Comparison of ENCODE assay signal across 1 cellular context in genomic region chr12:120227233-120228040, GRCh38.
TF ChIP-seq lines count a peak whose summit lies in the region.

No MANE protein-coding gene starts in this region.

TF ChIP-seq in A549, 52 proteins besides CTCF, POLR2A, EP300 and RAD21 (continued from another document):
- TF ChIP-seq ZNF302 (CRISPR knock-in tag; IDR thresholded peaks at IDR 0.05): no peak
- TF ChIP-seq HMGXB4 (CRISPR knock-in tag; IDR thresholded peaks at IDR 0.05; ENCODE audit: borderline replicate concordance): no peak
- TF ChIP-seq NPAS2 (CRISPR knock-in tag; IDR thresholded peaks at IDR 0.05; ENCODE audit: borderline replicate concordance): no peak
- TF ChIP-seq POLR2AphosphoS2 (conservative IDR thresholded peaks at IDR 0.05; ENCODE audit: low read length): no peak
- TF ChIP-seq HOXB5 (CRISPR knock-in tag; IDR thresholded peaks at IDR 0.05): no peak
- no peak for TF ChIP-seq MYC (IDR thresholded peaks at IDR 0.05; ENCODE audit: borderline replicate concordance, low read length)
- TF ChIP-seq, protein P1, sequence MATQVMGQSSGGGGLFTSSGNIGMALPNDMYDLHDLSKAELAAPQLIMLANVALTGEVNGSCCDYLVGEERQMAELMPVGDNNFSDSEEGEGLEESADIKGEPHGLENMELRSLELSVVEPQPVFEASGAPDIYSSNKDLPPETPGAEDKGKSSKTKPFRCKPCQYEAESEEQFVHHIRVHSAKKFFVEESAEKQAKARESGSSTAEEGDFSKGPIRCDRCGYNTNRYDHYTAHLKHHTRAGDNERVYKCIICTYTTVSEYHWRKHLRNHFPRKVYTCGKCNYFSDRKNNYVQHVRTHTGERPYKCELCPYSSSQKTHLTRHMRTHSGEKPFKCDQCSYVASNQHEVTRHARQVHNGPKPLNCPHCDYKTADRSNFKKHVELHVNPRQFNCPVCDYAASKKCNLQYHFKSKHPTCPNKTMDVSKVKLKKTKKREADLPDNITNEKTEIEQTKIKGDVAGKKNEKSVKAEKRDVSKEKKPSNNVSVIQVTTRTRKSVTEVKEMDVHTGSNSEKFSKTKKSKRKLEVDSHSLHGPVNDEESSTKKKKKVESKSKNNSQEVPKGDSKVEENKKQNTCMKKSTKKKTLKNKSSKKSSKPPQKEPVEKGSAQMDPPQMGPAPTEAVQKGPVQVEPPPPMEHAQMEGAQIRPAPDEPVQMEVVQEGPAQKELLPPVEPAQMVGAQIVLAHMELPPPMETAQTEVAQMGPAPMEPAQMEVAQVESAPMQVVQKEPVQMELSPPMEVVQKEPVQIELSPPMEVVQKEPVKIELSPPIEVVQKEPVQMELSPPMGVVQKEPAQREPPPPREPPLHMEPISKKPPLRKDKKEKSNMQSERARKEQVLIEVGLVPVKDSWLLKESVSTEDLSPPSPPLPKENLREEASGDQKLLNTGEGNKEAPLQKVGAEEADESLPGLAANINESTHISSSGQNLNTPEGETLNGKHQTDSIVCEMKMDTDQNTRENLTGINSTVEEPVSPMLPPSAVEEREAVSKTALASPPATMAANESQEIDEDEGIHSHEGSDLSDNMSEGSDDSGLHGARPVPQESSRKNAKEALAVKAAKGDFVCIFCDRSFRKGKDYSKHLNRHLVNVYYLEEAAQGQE (IDR thresholded peaks at IDR 0.05): no peak
- no peak for TF ChIP-seq HOXA7 (CRISPR knock-in tag; IDR thresholded peaks at IDR 0.05)
